ENCODE assay signal across 8 cellular contexts in the genomic region with DNA sequence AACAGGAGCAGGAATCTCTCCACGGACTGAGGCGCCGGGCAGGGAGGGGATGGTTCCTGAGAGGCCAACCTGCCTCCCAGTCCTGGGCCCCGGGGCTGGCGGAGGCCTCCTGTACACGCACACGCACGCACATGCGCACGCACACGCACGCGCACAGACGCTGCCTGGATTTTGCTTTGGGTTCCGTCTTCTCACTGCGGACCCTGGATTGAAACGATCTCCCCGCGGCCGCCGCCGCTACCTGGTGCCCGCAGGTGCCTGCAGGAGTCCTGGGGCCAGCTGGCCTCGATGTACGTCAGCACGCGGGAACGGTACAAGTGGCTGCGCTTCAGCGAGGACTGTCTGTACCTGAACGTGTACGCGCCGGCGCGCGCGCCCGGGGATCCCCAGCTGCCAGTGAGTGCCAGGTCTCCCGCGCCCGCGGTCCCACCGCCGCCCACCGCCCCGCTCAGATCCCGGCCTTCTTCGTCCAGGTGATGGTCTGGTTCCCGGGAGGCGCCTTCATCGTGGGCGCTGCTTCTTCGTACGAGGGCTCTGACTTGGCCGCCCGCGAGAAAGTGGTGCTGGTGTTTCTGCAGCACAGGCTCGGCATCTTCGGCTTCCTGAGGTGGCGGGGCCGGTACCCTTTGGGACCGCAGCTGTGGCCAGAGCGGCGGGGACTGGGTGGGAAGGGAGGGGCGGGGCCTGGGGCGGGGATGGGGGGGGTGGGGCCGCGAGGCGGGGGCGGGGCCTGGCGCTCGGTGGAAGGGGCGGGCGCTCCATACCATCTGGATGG. TPM values are rescaled to one million over a fixed set of nuclear protein-coding genes. Genes with fewer than 3 reads are reported as not detected.
A peak's percentile ranks its signal among the peaks of the same experiment; 100 is the strongest.
DNase-seq lines count a peak whose midpoint lies in the region; ATAC-seq and TF ChIP-seq lines count a peak whose summit lies in the region.

No MANE protein-coding gene starts in this region.

- H3K4me1 Mint-ChIP-seq in chondrocyte (ENCODE audit: low read depth) = peaks cover 12% of the 10 kb centered on the region

- peak overlapping the region; percentile 66 for H3K4me3 Mint-ChIP-seq in chondrocyte (ENCODE audit: unreplicated experiment)

- H3K4me3 ChIP-seq in LNCaP clone FGC (ENCODE audit: low read depth, low read length) = peak overlapping the region; percentile 45

- no peaks in the 10 kb centered on the region for H3K36me3 Mint-ChIP-seq in chondrocyte (ENCODE audit: low read depth)

- no peak overlapping the region for H3K27ac Mint-ChIP-seq in chondrocyte (ENCODE audit: unreplicated experiment)

- peak; percentile 33 for ATAC-seq in left lobe of liver
- ATAC-seq in GM21786 (IDR thresholded peaks at IDR 0.05; ENCODE audit: unreplicated experiment) = no peak

- H3K9me3 Mint-ChIP-seq in chondrocyte (ENCODE audit: low read depth) = no peaks in the 10 kb centered on the region

- DNase-seq in COLO668 (lab: John Stamatoyannopoulos, UW; ENCODE audit: unreplicated experiment) (peak; percentile 84), LNCaP clone FGC (ENCODE audit: low read depth) (no peak), chondrocyte (ENCODE audit: low spot score) (no peak), left lobe of liver (ENCODE audit: low spot score) (peak; percentile 57), HT-29 (ENCODE audit: low spot score) (no peak)
- DNase-seq in activated CD4-positive, alpha-beta T cell treated with anti-CD3 and anti-CD28 coated beads for 1 hour = peak; percentile 40
- peak; percentile 47 to 54 for DNase-seq in stimulated activated CD4-positive, alpha-beta T cell treated with anti-CD3 and anti-CD28 coated beads, Interleukin-4, amount 100 ng/mL, for 4 hours

- no peak for TF ChIP-seq CTCF in LNCaP clone FGC (IDR thresholded peaks at IDR 0.05; ENCODE audit: control insufficient read depth, extremely low read depth, insufficient read depth)
- no peak for TF ChIP-seq CTCF in chondrocyte (IDR thresholded peaks at IDR 0.05)

- H3K27me3 Mint-ChIP-seq in chondrocyte (ENCODE audit: low read depth) = no peaks in the 10 kb centered on the region

RNA-seq across cellular contexts. Expression of a gene that starts 12.2 kb away (rescaled TPM):
- total RNA-seq in chondrocyte (1.6 to 6.6 TPM (median 2.6 TPM) in 3 replicates), left lobe of liver (67.7 TPM)
- 3.0 and 5.5 TPM in 2 replicates for total RNA-seq in HT-29 (2014; rRNA removed; shearing (Covaris generic))

RNA-seq across cellular contexts. Expression of a gene that starts 28.4 kb away (rescaled TPM):
- total RNA-seq in chondrocyte (56.6 to 62.7 TPM (median 61.3 TPM) in 3 replicates), left lobe of liver (12.2 TPM)
- 98.9 and 115 TPM in 2 replicates for total RNA-seq in HT-29 (2014; rRNA removed; shearing (Covaris generic))

RNA-seq across cellular contexts. Expression of a gene that starts 39.5 kb away (rescaled TPM):
- total RNA-seq in chondrocyte = 0.12 to 0.75 TPM (median 0.13 TPM) in 3 replicates
- total RNA-seq in left lobe of liver = 80.3 TPM
- total RNA-seq in HT-29 (2014; rRNA removed; shearing (Covaris generic)) = 1.3 and 3.4 TPM in 2 replicates

Comparison
In these comparisons a context has a peak if more than half of its experiments do, and no peak if none do; other contexts are left out.
1. DNase-seq: peak in COLO668 (single experiment), activated CD4-positive, alpha-beta T cell treated with anti-CD3 and anti-CD28 coated beads for 1 hour (single experiment), left lobe of liver (single experiment) and stimulated activated CD4-positive, alpha-beta T cell treated with anti-CD3 and anti-CD28 coated beads, Interleukin-4, amount 100 ng/mL, for 4 hours (2 of 2); none in LNCaP clone FGC (single experiment), chondrocyte (single experiment) and HT-29 (single experiment).
2. RNA of a gene that starts 39.5 kb away (total RNA-seq): 80.3 TPM in left lobe of liver (single experiment); 1.3 to 3.4 TPM in HT-29 and 0.12 to 0.75 TPM in chondrocyte; every median in the first group is over 10 times any median in the second.